ENCODE assay signal across 8 cellular contexts in the genomic region with DNA sequence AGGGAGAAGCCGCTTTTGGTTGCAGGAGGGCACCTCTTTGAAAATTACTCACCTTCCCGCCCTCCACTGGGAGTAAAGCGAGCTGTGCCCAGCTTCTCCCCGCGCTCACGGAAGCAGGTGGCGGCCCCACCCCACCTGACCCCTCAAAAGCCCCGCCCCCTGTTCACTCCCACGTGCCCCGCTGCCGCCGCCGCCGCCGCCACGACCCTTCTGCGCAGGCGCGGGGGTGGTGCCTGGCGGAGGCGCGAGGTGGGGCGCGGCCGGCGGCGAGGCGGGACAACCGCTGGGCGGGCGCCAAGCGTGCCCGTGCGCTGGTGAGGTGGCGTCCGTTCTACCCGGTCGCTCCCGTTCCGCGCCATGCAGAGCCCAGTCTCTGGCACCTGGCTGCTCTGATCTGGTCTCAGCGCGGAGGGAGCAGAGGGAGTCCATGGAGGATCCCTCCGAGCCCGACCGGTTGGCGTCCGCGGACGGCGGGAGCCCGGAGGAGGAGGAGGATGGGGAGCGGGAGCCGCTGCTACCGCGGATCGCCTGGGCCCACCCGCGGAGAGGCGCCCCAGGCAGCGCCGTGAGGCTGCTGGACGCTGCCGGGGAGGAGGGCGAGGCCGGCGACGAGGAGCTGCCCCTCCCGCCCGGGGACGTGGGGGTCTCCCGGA. TPM values are rescaled to one million over a fixed set of nuclear protein-coding genes. Genes with fewer than 3 reads are reported as not detected.
A peak's percentile ranks its signal among the peaks of the same experiment; 100 is the strongest.
DNase-seq lines count a peak whose midpoint lies in the region; ATAC-seq, FAIRE-seq and TF ChIP-seq lines count a peak whose summit lies in the region.

A gene (plus strand): TSS at position 297 of the 653 bp plus-strand sequence. CDS start 131 bp downstream, at position 428.

- FAIRE-seq in bronchial epithelial cell (lab: Jason Lieb, UNC): no peak

- H3K36me3 ChIP-seq in bronchial epithelial cell (ENCODE audit: control insufficient read depth, insufficient read depth, low read length): no peaks in the 10 kb centered on the region

- H3K27me3 Mint-ChIP-seq in WTC11 (ENCODE audit: low read depth): peaks cover 35% of the 10 kb centered on the region

- H3K27me3 ChIP-seq in AG04450 (ENCODE audit: control insufficient read depth, insufficient read depth, low read length): no peaks in the 10 kb centered on the region
- H3K27me3 ChIP-seq in bronchial epithelial cell (ENCODE audit: control insufficient read depth, insufficient read depth, low read length): no peaks in the 10 kb centered on the region

- CTCF ChIA-PET in AG04450 (lab: Charles Lee): interaction anchor here (0.6 to 4.6 kb wide), 6 partner anchors 15 to 395 kb away, joined by 3 to 53 read pairs (median 3); a partner anchor contains a TSS
- CTCF ChIA-PET in WTC11 (lab: Charles Lee): interaction anchor here (0.6 to 4.2 kb wide), 3 partner anchors 69 to 133 kb away, joined by 4 to 30 read pairs (median 10); a partner anchor contains a TSS

- H3K27ac Mint-ChIP-seq in WTC11: no peak within 1 kb of the TSS

- ATAC-seq in GM18909 (IDR thresholded peaks at IDR 0.05; ENCODE audit: poor library complexity, unreplicated experiment) (peak; percentile 85), HG03159 (IDR thresholded peaks at IDR 0.05; ENCODE audit: unreplicated experiment) (peak; percentile 69), WTC11 (peak; percentile 86)

- H3K4me1 Mint-ChIP-seq in WTC11: peaks cover 11% of the 10 kb centered on the region

- peak within 1 kb of the TSS; percentile 83 for H3K4me3 Mint-ChIP-seq in WTC11

- peak within 1 kb of the TSS; percentile 82 for H3K27ac ChIP-seq in AG04450 (ENCODE audit: low read depth, low read length)

- H3K4me3 ChIP-seq in AG04450 (ENCODE audit: low read depth, low read length) (peak within 1 kb of the TSS; percentile 89), bronchial epithelial cell (ENCODE audit: low read depth, low read length) (peak within 1 kb of the TSS; percentile 93)

- H3K9me3 ChIP-seq in AG04450 (ENCODE audit: control insufficient read depth, insufficient read depth, low read length): peaks cover 5% of the 10 kb centered on the region

- DNase-seq in AG04450 (ENCODE audit: low read depth, low spot score): peak; percentile 13
- DNase-seq in NCI-H2227 treated with DMSO at 0.1 percent for 48 hours (lab: John Stamatoyannopoulos, UW): peak; percentile 78
- DNase-seq in WTC11 (ENCODE audit: low spot score): peak; percentile 86
- DNase-seq in bronchial epithelial cell (ENCODE audit: low read depth): peak; percentile 70
- DNase-seq in inferior parietal cortex (ENCODE audit: extremely low spot score): peak; percentile 76
- peak; percentile 94 for DNase-seq in stimulated activated CD4-positive, alpha-beta T cell treated with anti-CD3 and anti-CD28 coated beads, Interleukin-12 subunit alpha, Interleukin-12 subunit beta, amount 100 ng/mL, for 4 hours

- peaks cover 39% of the 10 kb centered on the region for H3K36me3 Mint-ChIP-seq in WTC11

- H3K9me3 Mint-ChIP-seq in WTC11: peaks cover 52% of the 10 kb centered on the region

- POLR2A ChIA-PET in AG04450 (lab: Yijun Ruan, JAX) (interaction anchor here (0.7 to 1.0 kb wide), 3 partner anchors 74 to 1538 kb away, joined by 3 to 5 read pairs (median 4); a partner anchor contains a TSS), WTC11 (lab: Charles Lee) (interaction anchor here (0.8 to 1.2 kb wide), 3 partner anchors 24 to 79 kb away, joined by 3 to 4 read pairs (median 3); a partner anchor contains a TSS)

- TF ChIP-seq CTCF in AG04450 (IDR thresholded peaks at IDR 0.05; ENCODE audit: low read depth, low read length) (no peak), WTC11 (IDR thresholded peaks at IDR 0.05) (no peak), bronchial epithelial cell (IDR thresholded peaks at IDR 0.05; ENCODE audit: insufficient read depth, low read length, severe bottlenecking) (no peak)

TF ChIP-seq in WTC11, 78 proteins besides CTCF, POLR2A, EP300 and RAD21 (continues in another document):
- peak; percentile 74; the same call in 1 of the 2 replicates for TF ChIP-seq ZBTB21 (CRISPR knock-in tag; IDR thresholded peaks at IDR 0.05; ENCODE audit: borderline replicate concordance)
- TF ChIP-seq KAT7 (CRISPR knock-in tag; IDR thresholded peaks at IDR 0.05; ENCODE audit: borderline replicate concordance): peak; percentile 84
- TF ChIP-seq, protein P1, sequence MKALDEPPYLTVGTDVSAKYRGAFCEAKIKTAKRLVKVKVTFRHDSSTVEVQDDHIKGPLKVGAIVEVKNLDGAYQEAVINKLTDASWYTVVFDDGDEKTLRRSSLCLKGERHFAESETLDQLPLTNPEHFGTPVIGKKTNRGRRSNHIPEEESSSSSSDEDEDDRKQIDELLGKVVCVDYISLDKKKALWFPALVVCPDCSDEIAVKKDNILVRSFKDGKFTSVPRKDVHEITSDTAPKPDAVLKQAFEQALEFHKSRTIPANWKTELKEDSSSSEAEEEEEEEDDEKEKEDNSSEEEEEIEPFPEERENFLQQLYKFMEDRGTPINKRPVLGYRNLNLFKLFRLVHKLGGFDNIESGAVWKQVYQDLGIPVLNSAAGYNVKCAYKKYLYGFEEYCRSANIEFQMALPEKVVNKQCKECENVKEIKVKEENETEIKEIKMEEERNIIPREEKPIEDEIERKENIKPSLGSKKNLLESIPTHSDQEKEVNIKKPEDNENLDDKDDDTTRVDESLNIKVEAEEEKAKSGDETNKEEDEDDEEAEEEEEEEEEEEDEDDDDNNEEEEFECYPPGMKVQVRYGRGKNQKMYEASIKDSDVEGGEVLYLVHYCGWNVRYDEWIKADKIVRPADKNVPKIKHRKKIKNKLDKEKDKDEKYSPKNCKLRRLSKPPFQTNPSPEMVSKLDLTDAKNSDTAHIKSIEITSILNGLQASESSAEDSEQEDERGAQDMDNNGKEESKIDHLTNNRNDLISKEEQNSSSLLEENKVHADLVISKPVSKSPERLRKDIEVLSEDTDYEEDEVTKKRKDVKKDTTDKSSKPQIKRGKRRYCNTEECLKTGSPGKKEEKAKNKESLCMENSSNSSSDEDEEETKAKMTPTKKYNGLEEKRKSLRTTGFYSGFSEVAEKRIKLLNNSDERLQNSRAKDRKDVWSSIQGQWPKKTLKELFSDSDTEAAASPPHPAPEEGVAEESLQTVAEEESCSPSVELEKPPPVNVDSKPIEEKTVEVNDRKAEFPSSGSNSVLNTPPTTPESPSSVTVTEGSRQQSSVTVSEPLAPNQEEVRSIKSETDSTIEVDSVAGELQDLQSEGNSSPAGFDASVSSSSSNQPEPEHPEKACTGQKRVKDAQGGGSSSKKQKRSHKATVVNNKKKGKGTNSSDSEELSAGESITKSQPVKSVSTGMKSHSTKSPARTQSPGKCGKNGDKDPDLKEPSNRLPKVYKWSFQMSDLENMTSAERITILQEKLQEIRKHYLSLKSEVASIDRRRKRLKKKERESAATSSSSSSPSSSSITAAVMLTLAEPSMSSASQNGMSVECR (CRISPR knock-in tag; IDR thresholded peaks at IDR 0.05; ENCODE audit: borderline replicate concordance): peak; percentile 39; the same call in 1 of the 2 replicates
- TF ChIP-seq ELF4 (CRISPR knock-in tag; IDR thresholded peaks at IDR 0.05; ENCODE audit: low read depth): no peak; the same call in 1 of the 2 replicates
- peak; percentile 85 for TF ChIP-seq SP1 (CRISPR knock-in tag; conservative IDR thresholded peaks at IDR 0.05)
- no peak; the same call in 1 of the 2 replicates for TF ChIP-seq ZNF219 (CRISPR knock-in tag; IDR thresholded peaks at IDR 0.05; ENCODE audit: borderline replicate concordance)
- TF ChIP-seq TEAD4 (CRISPR knock-in tag; IDR thresholded peaks at IDR 0.05): 0 out of 2 replicates have a peak, but pooled peaks have one; percentile 26
- 0 out of 2 replicates have a peak, but pooled peaks have one; percentile 63 for TF ChIP-seq ATF1 (CRISPR knock-in tag; IDR thresholded peaks at IDR 0.05)
- TF ChIP-seq, protein P2, sequence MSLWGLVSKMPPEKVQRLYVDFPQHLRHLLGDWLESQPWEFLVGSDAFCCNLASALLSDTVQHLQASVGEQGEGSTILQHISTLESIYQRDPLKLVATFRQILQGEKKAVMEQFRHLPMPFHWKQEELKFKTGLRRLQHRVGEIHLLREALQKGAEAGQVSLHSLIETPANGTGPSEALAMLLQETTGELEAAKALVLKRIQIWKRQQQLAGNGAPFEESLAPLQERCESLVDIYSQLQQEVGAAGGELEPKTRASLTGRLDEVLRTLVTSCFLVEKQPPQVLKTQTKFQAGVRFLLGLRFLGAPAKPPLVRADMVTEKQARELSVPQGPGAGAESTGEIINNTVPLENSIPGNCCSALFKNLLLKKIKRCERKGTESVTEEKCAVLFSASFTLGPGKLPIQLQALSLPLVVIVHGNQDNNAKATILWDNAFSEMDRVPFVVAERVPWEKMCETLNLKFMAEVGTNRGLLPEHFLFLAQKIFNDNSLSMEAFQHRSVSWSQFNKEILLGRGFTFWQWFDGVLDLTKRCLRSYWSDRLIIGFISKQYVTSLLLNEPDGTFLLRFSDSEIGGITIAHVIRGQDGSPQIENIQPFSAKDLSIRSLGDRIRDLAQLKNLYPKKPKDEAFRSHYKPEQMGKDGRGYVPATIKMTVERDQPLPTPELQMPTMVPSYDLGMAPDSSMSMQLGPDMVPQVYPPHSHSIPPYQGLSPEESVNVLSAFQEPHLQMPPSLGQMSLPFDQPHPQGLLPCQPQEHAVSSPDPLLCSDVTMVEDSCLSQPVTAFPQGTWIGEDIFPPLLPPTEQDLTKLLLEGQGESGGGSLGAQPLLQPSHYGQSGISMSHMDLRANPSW (CRISPR knock-in tag; conservative IDR thresholded peaks at IDR 0.05; ENCODE audit: low read depth): no peak

RNA-seq across cellular contexts. Expression of the gene that starts here (rescaled TPM):
- polyA plus RNA-seq in AG04450 (2011; rRNA removed): 8.0 and 11.8 TPM in 2 replicates
- 1.9 and 4.5 TPM in 2 replicates for polyA minus RNA-seq in AG04450 (2011; rRNA and poly(A)+ RNA removed)
- total RNA-seq in WTC11 (2021) (12.6 to 15.1 TPM (median 14.5 TPM) in 3 replicates), bronchial epithelial cell (14.5 and 15.7 TPM in 2 replicates)

Comparison
In these comparisons a context has a peak if more than half of its experiments do, and no peak if none do; other contexts are left out.
1. Peak in every context shown above with its lines: DNase-seq, ATAC-seq, H3K4me3 ChIP-seq and H3K27ac ChIP-seq.
2. DNase-seq: peak in every context shown above with its lines; median percentile 94 in stimulated activated CD4-positive, alpha-beta T cell treated with anti-CD3 and anti-CD28 coated beads, Interleukin-12 subunit alpha, Interleukin-12 subunit beta, amount 100 ng/mL, for 4 hours; 86 in WTC11; 78 in NCI-H2227 treated with DMSO at 0.1 percent for 48 hours; 76 in inferior parietal cortex; 70 in bronchial epithelial cell; 13 in AG04450.